ENCODE assay signal across 1 cellular context in the genomic region with DNA sequence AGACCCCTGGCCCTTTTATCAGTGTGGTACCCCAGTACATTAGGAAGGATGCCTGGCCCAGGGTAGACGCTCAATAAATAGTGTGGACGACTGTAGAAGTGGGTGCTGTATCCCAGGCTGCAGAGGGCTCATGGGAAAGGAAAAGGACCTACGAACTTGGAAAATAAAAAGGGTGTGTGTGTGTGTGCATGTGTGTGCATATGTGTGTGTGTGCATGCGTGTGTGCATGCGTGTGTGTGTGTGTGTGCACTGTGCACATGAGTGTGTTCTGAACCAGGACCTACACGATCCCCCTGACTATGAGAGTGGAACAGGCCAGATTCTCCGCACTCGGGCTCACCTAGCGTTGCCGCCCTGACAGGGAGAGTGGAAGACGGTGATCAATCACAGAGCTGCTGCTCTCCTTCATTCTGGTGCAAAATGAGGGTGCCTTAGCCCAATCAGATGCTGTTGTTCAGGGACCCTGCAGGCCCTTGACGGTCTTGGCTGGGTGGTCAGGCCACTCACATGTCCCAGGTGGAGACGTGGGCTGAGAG.
TF ChIP-seq lines count a peak whose summit lies in the region.

No MANE protein-coding gene starts in this region.

TF ChIP-seq in HepG2, 621 proteins besides CTCF, POLR2A, EP300 and RAD21 (continues in another document):
- TF ChIP-seq, protein P1, sequence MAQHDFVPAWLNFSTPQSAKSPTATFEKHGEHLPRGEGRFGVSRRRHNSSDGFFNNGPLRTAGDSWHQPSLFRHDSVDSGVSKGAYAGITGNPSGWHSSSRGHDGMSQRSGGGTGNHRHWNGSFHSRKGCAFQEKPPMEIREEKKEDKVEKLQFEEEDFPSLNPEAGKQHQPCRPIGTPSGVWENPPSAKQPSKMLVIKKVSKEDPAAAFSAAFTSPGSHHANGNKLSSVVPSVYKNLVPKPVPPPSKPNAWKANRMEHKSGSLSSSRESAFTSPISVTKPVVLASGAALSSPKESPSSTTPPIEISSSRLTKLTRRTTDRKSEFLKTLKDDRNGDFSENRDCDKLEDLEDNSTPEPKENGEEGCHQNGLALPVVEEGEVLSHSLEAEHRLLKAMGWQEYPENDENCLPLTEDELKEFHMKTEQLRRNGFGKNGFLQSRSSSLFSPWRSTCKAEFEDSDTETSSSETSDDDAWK (CRISPR knock-in tag; IDR thresholded peaks at IDR 0.05): no peak
- TF ChIP-seq, protein P2, sequence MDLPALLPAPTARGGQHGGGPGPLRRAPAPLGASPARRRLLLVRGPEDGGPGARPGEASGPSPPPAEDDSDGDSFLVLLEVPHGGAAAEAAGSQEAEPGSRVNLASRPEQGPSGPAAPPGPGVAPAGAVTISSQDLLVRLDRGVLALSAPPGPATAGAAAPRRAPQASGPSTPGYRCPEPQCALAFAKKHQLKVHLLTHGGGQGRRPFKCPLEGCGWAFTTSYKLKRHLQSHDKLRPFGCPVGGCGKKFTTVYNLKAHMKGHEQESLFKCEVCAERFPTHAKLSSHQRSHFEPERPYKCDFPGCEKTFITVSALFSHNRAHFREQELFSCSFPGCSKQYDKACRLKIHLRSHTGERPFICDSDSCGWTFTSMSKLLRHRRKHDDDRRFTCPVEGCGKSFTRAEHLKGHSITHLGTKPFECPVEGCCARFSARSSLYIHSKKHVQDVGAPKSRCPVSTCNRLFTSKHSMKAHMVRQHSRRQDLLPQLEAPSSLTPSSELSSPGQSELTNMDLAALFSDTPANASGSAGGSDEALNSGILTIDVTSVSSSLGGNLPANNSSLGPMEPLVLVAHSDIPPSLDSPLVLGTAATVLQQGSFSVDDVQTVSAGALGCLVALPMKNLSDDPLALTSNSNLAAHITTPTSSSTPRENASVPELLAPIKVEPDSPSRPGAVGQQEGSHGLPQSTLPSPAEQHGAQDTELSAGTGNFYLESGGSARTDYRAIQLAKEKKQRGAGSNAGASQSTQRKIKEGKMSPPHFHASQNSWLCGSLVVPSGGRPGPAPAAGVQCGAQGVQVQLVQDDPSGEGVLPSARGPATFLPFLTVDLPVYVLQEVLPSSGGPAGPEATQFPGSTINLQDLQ (CRISPR knock-in tag; IDR thresholded peaks at IDR 0.05): no peak
- TF ChIP-seq ZNF768 (CRISPR knock-in tag; IDR thresholded peaks at IDR 0.05) (no peak), HOXA3 (CRISPR knock-in tag; IDR thresholded peaks at IDR 0.05) (no peak), IKZF1 (IDR thresholded peaks at IDR 0.05) (peak; percentile 66; the same call in 1 of the 2 replicates), ZNF34 (CRISPR knock-in tag; IDR thresholded peaks at IDR 0.05; ENCODE audit: borderline replicate concordance) (no peak), ZNF274 (CRISPR knock-in tag; IDR thresholded peaks at IDR 0.05) (0 out of 2 replicates have a peak, but pooled peaks have one; percentile 53), BORCS8-MEF2B (CRISPR knock-in tag; IDR thresholded peaks at IDR 0.05) (peak; percentile 42; the same call in 1 of the 2 replicates), ZNF264 (CRISPR knock-in tag; IDR thresholded peaks at IDR 0.05) (no peak), ZNF572 (CRISPR knock-in tag; IDR thresholded peaks at IDR 0.05) (0 out of 2 replicates have a peak, but pooled peaks have one; percentile 3), FOXO1 (CRISPR knock-in tag; IDR thresholded peaks at IDR 0.05) (no peak), MTF2 (CRISPR knock-in tag; IDR thresholded peaks at IDR 0.05; ENCODE audit: borderline replicate concordance) (no peak), ZBTB38 (CRISPR knock-in tag; IDR thresholded peaks at IDR 0.05) (peak; percentile 71), ZNF232 (CRISPR knock-in tag; IDR thresholded peaks at IDR 0.05; ENCODE audit: borderline replicate concordance) (no peak), PAWR (CRISPR knock-in tag; IDR thresholded peaks at IDR 0.05; ENCODE audit: borderline replicate concordance) (no peak)
- TF ChIP-seq, protein P3, sequence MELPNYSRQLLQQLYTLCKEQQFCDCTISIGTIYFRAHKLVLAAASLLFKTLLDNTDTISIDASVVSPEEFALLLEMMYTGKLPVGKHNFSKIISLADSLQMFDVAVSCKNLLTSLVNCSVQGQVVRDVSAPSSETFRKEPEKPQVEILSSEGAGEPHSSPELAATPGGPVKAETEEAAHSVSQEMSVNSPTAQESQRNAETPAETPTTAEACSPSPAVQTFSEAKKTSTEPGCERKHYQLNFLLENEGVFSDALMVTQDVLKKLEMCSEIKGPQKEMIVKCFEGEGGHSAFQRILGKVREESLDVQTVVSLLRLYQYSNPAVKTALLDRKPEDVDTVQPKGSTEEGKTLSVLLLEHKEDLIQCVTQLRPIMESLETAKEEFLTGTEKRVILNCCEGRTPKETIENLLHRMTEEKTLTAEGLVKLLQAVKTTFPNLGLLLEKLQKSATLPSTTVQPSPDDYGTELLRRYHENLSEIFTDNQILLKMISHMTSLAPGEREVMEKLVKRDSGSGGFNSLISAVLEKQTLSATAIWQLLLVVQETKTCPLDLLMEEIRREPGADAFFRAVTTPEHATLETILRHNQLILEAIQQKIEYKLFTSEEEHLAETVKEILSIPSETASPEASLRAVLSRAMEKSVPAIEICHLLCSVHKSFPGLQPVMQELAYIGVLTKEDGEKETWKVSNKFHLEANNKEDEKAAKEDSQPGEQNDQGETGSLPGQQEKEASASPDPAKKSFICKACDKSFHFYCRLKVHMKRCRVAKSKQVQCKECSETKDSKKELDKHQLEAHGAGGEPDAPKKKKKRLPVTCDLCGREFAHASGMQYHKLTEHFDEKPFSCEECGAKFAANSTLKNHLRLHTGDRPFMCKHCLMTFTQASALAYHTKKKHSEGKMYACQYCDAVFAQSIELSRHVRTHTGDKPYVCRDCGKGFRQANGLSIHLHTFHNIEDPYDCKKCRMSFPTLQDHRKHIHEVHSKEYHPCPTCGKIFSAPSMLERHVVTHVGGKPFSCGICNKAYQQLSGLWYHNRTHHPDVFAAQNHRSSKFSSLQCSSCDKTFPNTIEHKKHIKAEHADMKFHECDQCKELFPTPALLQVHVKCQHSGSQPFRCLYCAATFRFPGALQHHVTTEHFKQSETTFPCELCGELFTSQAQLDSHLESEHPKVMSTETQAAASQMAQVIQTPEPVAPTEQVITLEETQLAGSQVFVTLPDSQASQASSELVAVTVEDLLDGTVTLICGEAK (IDR thresholded peaks at IDR 0.05): no peak
- TF ChIP-seq, protein P3 (CRISPR knock-in tag; IDR thresholded peaks at IDR 0.05): peak; percentile 48; the same call in 1 of the 2 replicates
- TF ChIP-seq, protein P4, sequence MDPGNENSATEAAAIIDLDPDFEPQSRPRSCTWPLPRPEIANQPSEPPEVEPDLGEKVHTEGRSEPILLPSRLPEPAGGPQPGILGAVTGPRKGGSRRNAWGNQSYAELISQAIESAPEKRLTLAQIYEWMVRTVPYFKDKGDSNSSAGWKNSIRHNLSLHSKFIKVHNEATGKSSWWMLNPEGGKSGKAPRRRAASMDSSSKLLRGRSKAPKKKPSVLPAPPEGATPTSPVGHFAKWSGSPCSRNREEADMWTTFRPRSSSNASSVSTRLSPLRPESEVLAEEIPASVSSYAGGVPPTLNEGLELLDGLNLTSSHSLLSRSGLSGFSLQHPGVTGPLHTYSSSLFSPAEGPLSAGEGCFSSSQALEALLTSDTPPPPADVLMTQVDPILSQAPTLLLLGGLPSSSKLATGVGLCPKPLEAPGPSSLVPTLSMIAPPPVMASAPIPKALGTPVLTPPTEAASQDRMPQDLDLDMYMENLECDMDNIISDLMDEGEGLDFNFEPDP (CRISPR knock-in tag; conservative IDR thresholded peaks at IDR 0.05): 0 out of 2 replicates have a peak, but pooled peaks have one; percentile 88
- TF ChIP-seq, protein P5, sequence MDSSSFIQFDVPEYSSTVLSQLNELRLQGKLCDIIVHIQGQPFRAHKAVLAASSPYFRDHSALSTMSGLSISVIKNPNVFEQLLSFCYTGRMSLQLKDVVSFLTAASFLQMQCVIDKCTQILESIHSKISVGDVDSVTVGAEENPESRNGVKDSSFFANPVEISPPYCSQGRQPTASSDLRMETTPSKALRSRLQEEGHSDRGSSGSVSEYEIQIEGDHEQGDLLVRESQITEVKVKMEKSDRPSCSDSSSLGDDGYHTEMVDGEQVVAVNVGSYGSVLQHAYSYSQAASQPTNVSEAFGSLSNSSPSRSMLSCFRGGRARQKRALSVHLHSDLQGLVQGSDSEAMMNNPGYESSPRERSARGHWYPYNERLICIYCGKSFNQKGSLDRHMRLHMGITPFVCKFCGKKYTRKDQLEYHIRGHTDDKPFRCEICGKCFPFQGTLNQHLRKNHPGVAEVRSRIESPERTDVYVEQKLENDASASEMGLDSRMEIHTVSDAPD (CRISPR knock-in tag; IDR thresholded peaks at IDR 0.05): 0 out of 2 replicates have a peak, but pooled peaks have one; percentile 42
- TF ChIP-seq, protein P6, sequence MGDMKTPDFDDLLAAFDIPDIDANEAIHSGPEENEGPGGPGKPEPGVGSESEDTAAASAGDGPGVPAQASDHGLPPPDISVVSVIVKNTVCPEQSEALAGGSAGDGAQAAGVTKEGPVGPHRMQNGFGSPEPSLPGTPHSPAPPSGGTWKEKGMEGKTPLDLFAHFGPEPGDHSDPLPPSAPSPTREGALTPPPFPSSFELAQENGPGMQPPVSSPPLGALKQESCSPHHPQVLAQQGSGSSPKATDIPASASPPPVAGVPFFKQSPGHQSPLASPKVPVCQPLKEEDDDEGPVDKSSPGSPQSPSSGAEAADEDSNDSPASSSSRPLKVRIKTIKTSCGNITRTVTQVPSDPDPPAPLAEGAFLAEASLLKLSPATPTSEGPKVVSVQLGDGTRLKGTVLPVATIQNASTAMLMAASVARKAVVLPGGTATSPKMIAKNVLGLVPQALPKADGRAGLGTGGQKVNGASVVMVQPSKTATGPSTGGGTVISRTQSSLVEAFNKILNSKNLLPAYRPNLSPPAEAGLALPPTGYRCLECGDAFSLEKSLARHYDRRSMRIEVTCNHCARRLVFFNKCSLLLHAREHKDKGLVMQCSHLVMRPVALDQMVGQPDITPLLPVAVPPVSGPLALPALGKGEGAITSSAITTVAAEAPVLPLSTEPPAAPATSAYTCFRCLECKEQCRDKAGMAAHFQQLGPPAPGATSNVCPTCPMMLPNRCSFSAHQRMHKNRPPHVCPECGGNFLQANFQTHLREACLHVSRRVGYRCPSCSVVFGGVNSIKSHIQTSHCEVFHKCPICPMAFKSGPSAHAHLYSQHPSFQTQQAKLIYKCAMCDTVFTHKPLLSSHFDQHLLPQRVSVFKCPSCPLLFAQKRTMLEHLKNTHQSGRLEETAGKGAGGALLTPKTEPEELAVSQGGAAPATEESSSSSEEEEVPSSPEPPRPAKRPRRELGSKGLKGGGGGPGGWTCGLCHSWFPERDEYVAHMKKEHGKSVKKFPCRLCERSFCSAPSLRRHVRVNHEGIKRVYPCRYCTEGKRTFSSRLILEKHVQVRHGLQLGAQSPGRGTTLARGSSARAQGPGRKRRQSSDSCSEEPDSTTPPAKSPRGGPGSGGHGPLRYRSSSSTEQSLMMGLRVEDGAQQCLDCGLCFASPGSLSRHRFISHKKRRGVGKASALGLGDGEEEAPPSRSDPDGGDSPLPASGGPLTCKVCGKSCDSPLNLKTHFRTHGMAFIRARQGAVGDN (CRISPR knock-in tag; IDR thresholded peaks at IDR 0.05): peak; percentile 53
- TF ChIP-seq, protein P7, sequence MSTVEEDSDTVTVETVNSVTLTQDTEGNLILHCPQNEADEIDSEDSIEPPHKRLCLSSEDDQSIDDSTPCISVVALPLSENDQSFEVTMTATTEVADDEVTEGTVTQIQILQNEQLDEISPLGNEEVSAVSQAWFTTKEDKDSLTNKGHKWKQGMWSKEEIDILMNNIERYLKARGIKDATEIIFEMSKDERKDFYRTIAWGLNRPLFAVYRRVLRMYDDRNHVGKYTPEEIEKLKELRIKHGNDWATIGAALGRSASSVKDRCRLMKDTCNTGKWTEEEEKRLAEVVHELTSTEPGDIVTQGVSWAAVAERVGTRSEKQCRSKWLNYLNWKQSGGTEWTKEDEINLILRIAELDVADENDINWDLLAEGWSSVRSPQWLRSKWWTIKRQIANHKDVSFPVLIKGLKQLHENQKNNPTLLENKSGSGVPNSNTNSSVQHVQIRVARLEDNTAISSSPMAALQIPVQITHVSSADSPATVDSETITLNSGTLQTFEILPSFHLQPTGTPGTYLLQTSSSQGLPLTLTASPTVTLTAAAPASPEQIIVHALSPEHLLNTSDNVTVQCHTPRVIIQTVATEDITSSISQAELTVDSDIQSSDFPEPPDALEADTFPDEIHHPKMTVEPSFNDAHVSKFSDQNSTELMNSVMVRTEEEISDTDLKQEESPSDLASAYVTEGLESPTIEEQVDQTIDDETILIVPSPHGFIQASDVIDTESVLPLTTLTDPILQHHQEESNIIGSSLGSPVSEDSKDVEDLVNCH (CRISPR knock-in tag; IDR thresholded peaks at IDR 0.05): no peak
- TF ChIP-seq, protein P8, sequence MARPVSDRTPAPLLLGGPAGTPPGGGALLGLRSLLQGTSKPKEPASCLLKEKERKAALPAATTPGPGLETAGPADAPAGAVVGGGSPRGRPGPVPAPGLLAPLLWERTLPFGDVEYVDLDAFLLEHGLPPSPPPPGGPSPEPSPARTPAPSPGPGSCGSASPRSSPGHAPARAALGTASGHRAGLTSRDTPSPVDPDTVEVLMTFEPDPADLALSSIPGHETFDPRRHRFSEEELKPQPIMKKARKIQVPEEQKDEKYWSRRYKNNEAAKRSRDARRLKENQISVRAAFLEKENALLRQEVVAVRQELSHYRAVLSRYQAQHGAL (CRISPR knock-in tag; IDR thresholded peaks at IDR 0.05; ENCODE audit: not compliant biosample characterization): no peak
